In genomic region chr9:1427856-1428255, GRCh38 we compare ENCODE assay signal across 6 cellular contexts.
"Had no signal": no experiment of that assay in that cellular context is flagged by ENCODE, and none has a peak within 500 bp of the region (broad histone marks: within the 10 kb centered on the region; RNA-seq: fewer than 3 reads in every experiment).

No MANE protein-coding gene starts in this region.

- DNase-seq: IMR-90, KBM-7 had no signal

- H3K27ac ChIP-seq: HL-60 had no signal

- H3K4me3 ChIP-seq: K562 had no signal

- FAIRE-seq: HepG2, HTR-8/SVneo, K562 had no signal

- ATAC-seq: HepG2, K562 had no signal
